ENCODE assay signal across 1 cellular context in the genomic region with DNA sequence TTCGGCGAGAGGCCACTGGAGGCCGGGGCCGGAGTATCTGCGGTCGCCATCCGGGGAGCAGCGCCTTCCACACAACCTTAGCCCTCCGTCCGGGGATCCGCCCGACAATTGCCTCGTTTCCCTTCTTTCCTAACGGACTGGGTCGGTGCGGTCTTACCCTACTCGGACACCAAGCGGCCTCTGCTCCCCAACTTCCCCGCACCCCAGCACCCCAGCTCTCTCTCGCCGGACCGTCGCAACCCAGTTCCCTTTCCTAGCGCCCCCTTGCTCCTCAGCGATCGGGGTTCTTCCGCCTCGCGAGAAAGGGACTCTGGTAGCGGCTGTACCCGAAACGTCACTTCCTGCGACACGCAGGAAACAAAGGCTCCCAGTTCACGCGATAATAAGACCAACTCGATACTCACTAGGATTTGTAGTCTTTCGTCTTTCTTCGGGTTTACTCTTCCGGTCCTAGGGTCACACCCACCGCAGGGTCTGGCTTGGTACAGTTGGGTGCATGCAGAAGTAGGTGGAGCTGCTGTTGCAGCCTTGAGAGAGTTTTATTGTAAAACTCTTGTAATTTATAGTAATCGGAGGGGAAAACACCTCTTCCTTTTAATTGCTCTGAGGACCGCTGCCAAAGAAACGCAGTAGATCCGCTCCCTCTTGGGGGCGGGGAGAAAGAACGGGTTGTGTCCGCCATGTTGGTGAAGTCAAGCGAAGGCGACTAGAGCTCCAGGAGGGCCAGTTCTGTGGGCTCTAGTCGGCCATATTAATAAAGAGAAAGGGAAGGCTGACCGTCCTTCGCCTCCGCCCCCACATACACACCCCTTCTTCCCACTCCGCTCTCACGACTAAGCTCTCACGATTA.
TF ChIP-seq lines count a peak whose summit lies in the region.

A gene (plus strand): TSS at position 741 of the 850 bp plus-strand sequence. CDS start 209 bp downstream, outside the sequence.
A gene with protein sequence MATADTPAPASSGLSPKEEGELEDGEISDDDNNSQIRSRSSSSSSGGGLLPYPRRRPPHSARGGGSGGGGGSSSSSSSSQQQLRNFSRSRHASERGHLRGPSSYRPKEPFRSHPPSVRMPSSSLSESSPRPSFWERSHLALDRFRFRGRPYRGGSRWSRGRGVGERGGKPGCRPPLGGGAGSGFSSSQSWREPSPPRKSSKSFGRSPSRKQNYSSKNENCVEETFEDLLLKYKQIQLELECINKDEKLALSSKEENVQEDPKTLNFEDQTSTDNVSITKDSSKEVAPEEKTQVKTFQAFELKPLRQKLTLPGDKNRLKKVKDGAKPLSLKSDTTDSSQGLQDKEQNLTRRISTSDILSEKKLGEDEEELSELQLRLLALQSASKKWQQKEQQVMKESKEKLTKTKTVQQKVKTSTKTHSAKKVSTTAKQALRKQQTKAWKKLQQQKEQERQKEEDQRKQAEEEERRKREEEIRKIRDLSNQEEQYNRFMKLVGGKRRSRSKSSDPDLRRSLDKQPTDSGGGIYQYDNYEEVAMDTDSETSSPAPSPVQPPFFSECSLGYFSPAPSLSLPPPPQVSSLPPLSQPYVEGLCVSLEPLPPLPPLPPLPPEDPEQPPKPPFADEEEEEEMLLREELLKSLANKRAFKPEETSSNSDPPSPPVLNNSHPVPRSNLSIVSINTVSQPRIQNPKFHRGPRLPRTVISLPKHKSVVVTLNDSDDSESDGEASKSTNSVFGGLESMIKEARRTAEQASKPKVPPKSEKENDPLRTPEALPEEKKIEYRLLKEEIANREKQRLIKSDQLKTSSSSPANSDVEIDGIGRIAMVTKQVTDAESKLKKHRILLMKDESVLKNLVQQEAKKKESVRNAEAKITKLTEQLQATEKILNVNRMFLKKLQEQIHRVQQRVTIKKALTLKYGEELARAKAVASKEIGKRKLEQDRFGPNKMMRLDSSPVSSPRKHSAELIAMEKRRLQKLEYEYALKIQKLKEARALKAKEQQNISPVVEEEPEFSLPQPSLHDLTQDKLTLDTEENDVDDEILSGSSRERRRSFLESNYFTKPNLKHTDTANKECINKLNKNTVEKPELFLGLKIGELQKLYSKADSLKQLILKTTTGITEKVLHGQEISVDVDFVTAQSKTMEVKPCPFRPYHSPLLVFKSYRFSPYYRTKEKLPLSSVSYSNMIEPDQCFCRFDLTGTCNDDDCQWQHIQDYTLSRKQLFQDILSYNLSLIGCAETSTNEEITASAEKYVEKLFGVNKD (N-terminal part only) (minus strand): TSS at position 288 of the 850 bp plus-strand sequence. CDS start 238 bp downstream, at position 50.

TF ChIP-seq in HepG2, 621 proteins besides CTCF, POLR2A, EP300 and RAD21 (continued from another document and continues in another):
- TF ChIP-seq, protein P1, sequence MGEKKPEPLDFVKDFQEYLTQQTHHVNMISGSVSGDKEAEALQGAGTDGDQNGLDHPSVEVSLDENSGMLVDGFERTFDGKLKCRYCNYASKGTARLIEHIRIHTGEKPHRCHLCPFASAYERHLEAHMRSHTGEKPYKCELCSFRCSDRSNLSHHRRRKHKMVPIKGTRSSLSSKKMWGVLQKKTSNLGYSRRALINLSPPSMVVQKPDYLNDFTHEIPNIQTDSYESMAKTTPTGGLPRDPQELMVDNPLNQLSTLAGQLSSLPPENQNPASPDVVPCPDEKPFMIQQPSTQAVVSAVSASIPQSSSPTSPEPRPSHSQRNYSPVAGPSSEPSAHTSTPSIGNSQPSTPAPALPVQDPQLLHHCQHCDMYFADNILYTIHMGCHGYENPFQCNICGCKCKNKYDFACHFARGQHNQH (CRISPR knock-in tag; IDR thresholded peaks at IDR 0.05) = peak; percentile 81
- TF ChIP-seq, protein P2, sequence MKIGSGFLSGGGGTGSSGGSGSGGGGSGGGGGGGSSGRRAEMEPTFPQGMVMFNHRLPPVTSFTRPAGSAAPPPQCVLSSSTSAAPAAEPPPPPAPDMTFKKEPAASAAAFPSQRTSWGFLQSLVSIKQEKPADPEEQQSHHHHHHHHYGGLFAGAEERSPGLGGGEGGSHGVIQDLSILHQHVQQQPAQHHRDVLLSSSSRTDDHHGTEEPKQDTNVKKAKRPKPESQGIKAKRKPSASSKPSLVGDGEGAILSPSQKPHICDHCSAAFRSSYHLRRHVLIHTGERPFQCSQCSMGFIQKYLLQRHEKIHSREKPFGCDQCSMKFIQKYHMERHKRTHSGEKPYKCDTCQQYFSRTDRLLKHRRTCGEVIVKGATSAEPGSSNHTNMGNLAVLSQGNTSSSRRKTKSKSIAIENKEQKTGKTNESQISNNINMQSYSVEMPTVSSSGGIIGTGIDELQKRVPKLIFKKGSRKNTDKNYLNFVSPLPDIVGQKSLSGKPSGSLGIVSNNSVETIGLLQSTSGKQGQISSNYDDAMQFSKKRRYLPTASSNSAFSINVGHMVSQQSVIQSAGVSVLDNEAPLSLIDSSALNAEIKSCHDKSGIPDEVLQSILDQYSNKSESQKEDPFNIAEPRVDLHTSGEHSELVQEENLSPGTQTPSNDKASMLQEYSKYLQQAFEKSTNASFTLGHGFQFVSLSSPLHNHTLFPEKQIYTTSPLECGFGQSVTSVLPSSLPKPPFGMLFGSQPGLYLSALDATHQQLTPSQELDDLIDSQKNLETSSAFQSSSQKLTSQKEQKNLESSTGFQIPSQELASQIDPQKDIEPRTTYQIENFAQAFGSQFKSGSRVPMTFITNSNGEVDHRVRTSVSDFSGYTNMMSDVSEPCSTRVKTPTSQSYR (CRISPR knock-in tag; IDR thresholded peaks at IDR 0.05; ENCODE audit: borderline replicate concordance) = peak; percentile 67
- TF ChIP-seq ZNF841 (CRISPR knock-in tag; IDR thresholded peaks at IDR 0.05; ENCODE audit: borderline replicate concordance) (no peak), ZBTB42 (CRISPR knock-in tag; IDR thresholded peaks at IDR 0.05) (no peak), MAF1 (CRISPR knock-in tag; IDR thresholded peaks at IDR 0.05; ENCODE audit: borderline replicate concordance) (peak; percentile 65; the same call in 1 of the 2 replicates), ZNF282 (IDR thresholded peaks at IDR 0.05; ENCODE audit: partially characterized antibody) (no peak), FLYWCH1 (CRISPR knock-in tag; IDR thresholded peaks at IDR 0.05) (no peak), JDP2 (CRISPR knock-in tag; IDR thresholded peaks at IDR 0.05; ENCODE audit: borderline replicate concordance) (no peak), ZNF12 (CRISPR knock-in tag; IDR thresholded peaks at IDR 0.05) (no peak), HNF4A (CRISPR knock-in tag; IDR thresholded peaks at IDR 0.05) (0 out of 2 replicates have a peak, but pooled peaks have one; percentile 14), STAG1 (CRISPR knock-in tag; IDR thresholded peaks at IDR 0.05) (no peak), LCORL (IDR thresholded peaks at IDR 0.05) (no peak), LCORL (CRISPR knock-in tag; IDR thresholded peaks at IDR 0.05) (no peak), ARNT2 (CRISPR knock-in tag; IDR thresholded peaks at IDR 0.05; ENCODE audit: low read depth) (peak; percentile 91; the same call in 1 of the 2 replicates), ZNF709 (CRISPR knock-in tag; IDR thresholded peaks at IDR 0.05) (peak; percentile 49; the same call in 1 of the 2 replicates), ZNF124 (CRISPR knock-in tag; IDR thresholded peaks at IDR 0.05) (peak; percentile 41; the same call in 1 of the 2 replicates), SP140L (CRISPR knock-in tag; IDR thresholded peaks at IDR 0.05; ENCODE audit: borderline replicate concordance) (no peak; the same call in 1 of the 2 replicates)
- TF ChIP-seq, protein P3, sequence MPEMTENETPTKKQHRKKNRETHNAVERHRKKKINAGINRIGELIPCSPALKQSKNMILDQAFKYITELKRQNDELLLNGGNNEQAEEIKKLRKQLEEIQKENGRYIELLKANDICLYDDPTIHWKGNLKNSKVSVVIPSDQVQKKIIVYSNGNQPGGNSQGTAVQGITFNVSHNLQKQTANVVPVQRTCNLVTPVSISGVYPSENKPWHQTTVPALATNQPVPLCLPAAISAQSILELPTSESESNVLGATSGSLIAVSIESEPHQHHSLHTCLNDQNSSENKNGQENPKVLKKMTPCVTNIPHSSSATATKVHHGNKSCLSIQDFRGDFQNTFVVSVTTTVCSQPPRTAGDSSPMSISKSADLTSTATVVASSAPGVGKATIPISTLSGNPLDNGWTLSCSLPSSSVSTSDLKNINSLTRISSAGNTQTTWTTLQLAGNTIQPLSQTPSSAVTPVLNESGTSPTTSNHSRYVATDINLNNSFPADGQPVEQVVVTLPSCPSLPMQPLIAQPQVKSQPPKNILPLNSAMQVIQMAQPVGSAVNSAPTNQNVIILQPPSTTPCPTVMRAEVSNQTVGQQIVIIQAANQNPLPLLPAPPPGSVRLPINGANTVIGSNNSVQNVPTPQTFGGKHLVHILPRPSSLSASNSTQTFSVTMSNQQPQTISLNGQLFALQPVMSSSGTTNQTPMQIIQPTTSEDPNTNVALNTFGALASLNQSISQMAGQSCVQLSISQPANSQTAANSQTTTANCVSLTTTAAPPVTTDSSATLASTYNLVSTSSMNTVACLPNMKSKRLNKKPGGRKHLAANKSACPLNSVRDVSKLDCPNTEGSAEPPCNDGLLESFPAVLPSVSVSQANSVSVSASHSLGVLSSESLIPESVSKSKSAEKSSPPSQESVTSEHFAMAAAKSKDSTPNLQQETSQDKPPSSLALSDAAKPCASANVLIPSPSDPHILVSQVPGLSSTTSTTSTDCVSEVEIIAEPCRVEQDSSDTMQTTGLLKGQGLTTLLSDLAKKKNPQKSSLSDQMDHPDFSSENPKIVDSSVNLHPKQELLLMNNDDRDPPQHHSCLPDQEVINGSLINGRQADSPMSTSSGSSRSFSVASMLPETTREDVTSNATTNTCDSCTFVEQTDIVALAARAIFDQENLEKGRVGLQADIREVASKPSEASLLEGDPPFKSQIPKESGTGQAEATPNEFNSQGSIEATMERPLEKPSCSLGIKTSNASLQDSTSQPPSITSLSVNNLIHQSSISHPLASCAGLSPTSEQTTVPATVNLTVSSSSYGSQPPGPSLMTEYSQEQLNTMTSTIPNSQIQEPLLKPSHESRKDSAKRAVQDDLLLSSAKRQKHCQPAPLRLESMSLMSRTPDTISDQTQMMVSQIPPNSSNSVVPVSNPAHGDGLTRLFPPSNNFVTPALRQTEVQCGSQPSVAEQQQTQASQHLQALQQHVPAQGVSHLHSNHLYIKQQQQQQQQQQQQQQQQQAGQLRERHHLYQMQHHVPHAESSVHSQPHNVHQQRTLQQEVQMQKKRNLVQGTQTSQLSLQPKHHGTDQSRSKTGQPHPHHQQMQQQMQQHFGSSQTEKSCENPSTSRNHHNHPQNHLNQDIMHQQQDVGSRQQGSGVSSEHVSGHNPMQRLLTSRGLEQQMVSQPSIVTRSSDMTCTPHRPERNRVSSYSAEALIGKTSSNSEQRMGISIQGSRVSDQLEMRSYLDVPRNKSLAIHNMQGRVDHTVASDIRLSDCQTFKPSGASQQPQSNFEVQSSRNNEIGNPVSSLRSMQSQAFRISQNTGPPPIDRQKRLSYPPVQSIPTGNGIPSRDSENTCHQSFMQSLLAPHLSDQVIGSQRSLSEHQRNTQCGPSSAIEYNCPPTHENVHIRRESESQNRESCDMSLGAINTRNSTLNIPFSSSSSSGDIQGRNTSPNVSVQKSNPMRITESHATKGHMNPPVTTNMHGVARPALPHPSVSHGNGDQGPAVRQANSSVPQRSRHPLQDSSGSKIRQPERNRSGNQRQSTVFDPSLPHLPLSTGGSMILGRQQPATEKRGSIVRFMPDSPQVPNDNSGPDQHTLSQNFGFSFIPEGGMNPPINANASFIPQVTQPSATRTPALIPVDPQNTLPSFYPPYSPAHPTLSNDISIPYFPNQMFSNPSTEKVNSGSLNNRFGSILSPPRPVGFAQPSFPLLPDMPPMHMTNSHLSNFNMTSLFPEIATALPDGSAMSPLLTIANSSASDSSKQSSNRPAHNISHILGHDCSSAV (CRISPR knock-in tag; IDR thresholded peaks at IDR 0.05; ENCODE audit: borderline replicate concordance) = no peak
- TF ChIP-seq, protein P4, sequence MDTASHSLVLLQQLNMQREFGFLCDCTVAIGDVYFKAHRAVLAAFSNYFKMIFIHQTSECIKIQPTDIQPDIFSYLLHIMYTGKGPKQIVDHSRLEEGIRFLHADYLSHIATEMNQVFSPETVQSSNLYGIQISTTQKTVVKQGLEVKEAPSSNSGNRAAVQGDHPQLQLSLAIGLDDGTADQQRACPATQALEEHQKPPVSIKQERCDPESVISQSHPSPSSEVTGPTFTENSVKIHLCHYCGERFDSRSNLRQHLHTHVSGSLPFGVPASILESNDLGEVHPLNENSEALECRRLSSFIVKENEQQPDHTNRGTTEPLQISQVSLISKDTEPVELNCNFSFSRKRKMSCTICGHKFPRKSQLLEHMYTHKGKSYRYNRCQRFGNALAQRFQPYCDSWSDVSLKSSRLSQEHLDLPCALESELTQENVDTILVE (CRISPR knock-in tag; IDR thresholded peaks at IDR 0.05) = peak; percentile 26; the same call in 1 of the 2 replicates
- TF ChIP-seq, protein P5, sequence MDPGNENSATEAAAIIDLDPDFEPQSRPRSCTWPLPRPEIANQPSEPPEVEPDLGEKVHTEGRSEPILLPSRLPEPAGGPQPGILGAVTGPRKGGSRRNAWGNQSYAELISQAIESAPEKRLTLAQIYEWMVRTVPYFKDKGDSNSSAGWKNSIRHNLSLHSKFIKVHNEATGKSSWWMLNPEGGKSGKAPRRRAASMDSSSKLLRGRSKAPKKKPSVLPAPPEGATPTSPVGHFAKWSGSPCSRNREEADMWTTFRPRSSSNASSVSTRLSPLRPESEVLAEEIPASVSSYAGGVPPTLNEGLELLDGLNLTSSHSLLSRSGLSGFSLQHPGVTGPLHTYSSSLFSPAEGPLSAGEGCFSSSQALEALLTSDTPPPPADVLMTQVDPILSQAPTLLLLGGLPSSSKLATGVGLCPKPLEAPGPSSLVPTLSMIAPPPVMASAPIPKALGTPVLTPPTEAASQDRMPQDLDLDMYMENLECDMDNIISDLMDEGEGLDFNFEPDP (CRISPR knock-in tag; conservative IDR thresholded peaks at IDR 0.05) = no peak
- TF ChIP-seq, protein P6, sequence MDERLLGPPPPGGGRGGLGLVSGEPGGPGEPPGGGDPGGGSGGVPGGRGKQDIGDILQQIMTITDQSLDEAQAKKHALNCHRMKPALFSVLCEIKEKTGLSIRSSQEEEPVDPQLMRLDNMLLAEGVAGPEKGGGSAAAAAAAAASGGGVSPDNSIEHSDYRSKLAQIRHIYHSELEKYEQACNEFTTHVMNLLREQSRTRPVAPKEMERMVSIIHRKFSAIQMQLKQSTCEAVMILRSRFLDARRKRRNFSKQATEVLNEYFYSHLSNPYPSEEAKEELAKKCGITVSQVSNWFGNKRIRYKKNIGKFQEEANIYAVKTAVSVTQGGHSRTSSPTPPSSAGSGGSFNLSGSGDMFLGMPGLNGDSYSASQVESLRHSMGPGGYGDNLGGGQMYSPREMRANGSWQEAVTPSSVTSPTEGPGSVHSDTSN (CRISPR knock-in tag; IDR thresholded peaks at IDR 0.05) = no peak
- TF ChIP-seq, protein P7, sequence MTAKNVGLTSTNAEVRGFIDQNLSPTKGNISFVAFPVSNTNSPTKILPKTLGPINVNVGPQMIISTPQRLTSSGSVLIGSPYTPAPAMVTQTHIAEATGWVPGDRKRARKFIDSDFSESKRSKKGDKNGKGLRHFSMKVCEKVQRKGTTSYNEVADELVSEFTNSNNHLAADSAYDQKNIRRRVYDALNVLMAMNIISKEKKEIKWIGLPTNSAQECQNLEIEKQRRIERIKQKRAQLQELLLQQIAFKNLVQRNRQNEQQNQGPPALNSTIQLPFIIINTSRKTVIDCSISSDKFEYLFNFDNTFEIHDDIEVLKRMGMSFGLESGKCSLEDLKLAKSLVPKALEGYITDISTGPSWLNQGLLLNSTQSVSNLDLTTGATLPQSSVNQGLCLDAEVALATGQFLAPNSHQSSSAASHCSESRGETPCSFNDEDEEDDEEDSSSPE (CRISPR knock-in tag; IDR thresholded peaks at IDR 0.05) = peak; percentile 16; the same call in 1 of the 2 replicates
- TF ChIP-seq, protein P8, sequence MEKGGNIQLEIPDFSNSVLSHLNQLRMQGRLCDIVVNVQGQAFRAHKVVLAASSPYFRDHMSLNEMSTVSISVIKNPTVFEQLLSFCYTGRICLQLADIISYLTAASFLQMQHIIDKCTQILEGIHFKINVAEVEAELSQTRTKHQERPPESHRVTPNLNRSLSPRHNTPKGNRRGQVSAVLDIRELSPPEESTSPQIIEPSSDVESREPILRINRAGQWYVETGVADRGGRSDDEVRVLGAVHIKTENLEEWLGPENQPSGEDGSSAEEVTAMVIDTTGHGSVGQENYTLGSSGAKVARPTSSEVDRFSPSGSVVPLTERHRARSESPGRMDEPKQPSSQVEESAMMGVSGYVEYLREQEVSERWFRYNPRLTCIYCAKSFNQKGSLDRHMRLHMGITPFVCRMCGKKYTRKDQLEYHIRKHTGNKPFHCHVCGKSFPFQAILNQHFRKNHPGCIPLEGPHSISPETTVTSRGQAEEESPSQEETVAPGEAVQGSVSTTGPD (CRISPR knock-in tag; IDR thresholded peaks at IDR 0.05) = peak; percentile 50; the same call in 1 of the 2 replicates
